Comparison of ENCODE assay signal across 10 cellular contexts in the genomic region with DNA sequence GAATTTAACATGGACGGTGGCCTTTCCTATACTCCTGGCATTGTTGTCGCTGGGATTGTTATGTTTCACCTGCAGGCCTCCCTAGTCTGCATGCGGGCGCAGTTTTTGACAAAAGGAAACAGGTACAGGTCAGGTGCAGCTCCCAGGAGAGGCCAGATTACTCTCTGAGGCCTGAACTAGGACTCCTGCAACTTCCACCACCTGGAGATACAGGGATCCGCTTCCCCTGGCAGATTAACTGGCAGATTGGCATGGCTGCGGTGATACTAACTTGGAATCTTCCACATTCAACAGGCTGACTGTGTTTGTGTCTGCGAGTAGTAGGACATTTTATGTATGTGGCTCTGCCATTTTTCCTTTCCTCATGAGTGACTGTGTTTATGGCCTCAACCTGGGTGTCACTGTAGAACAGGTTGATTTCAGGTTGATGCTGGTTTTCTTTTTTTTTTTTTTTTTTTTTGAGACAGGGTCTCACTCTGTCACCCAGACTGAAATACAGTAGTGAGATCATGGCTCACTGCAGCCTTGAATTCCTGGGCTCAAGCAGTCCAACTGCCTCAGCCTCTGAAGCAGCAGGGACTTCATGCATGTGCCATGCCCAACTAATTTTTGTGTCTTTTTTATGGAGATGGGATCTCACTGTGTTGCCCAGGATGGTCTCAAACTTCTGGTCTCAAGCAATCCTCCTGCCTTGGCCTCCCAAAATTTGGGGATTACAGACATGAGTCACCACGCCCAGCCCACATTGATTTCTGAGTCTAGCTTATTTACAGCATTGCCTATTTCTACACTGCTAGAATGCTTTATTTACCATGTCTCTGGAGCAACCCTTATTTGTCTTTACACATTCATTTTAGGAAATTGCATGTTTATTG. TPM values are rescaled to one million over a fixed set of nuclear protein-coding genes. Genes with fewer than 3 reads are reported as not detected.
DNase-seq lines count a peak whose midpoint lies in the region; ATAC-seq and TF ChIP-seq lines count a peak whose summit lies in the region.
"Had no signal": no experiment of that assay in that cellular context is flagged by ENCODE, and none has a peak within 500 bp of the region (broad histone marks: within the 10 kb centered on the region; RNA-seq: fewer than 3 reads in every experiment).

No MANE protein-coding gene starts in this region.

- H3K4me3 Mint-ChIP-seq in CD8-positive, alpha-beta memory T cell: peak overlapping the region; percentile 89 to 99 (median 98)
- peak overlapping the region; percentile 95 for H3K4me3 Mint-ChIP-seq in activated CD4-positive, alpha-beta memory T cell treated with anti-CD3 and anti-CD28 coated beads, Interleukin-2, amount 10 ng/mL, durations not matched to agents 7 days and 5 days
- peak overlapping the region; percentile 88 to 100 (median 98) for H3K4me3 Mint-ChIP-seq in naive thymus-derived CD4-positive, alpha-beta T cell

- no peak for ATAC-seq in naive thymus-derived CD4-positive, alpha-beta T cell
- no peak for ATAC-seq in GM21367 (IDR thresholded peaks at IDR 0.05; ENCODE audit: unreplicated experiment)

- POLR2A ChIA-PET in CD8-positive, alpha-beta memory T cell (lab: Charles Lee): interaction anchor here (0.7 kb wide), 1 partner anchor 533 kb away, joined by 6 read pairs; no protein-coding TSS in a partner anchor
- POLR2A ChIA-PET in HEK293 (lab: Yijun Ruan, JAX): interaction anchor here (0.7 kb wide), 1 partner anchor 188 kb away, joined by 3 read pairs; no protein-coding TSS in a partner anchor
- POLR2A ChIA-PET in activated CD4-positive, alpha-beta memory T cell treated with anti-CD3 and anti-CD28 coated beads, Interleukin-2, amount 10 ng/mL, durations not matched to agents 7 days and 5 days (lab: Charles Lee): interaction anchor here (1.5 kb wide), 1 partner anchor 12 kb away, joined by 5 read pairs; no protein-coding TSS in a partner anchor
- POLR2A ChIA-PET in naive thymus-derived CD4-positive, alpha-beta T cell (lab: Charles Lee): no interaction called here

- no peaks in the 10 kb centered on the region for H3K27me3 ChIP-seq in CD8-positive, alpha-beta memory T cell (ENCODE audit: insufficient read depth, low read length, poor library complexity, severe bottlenecking)
- no peaks in the 10 kb centered on the region for H3K27me3 ChIP-seq in naive thymus-derived CD4-positive, alpha-beta T cell (ENCODE audit: control insufficient read depth in 2 of 2, insufficient read depth in 2 of 2, low read length in 2 of 2)

- peaks cover 34 to 46% (median 45%) of the 10 kb centered on the region in 3 donors for H3K4me1 Mint-ChIP-seq in CD8-positive, alpha-beta memory T cell
- H3K4me1 Mint-ChIP-seq in activated CD4-positive, alpha-beta memory T cell treated with anti-CD3 and anti-CD28 coated beads, Interleukin-2, amount 10 ng/mL, durations not matched to agents 7 days and 5 days: peaks cover 40% of the 10 kb centered on the region
- H3K4me1 Mint-ChIP-seq in naive thymus-derived CD4-positive, alpha-beta T cell: peaks cover 26 to 46% (median 40%) of the 10 kb centered on the region in 7 donors

- intact Hi-C loops in naive thymus-derived CD4-positive, alpha-beta T cell (cut with micrococcal nuclease): loop anchor here (1.0 to 10.0 kb wide), 5 partner anchors 182 to 2002 kb away; a partner anchor contains a TSS

- peak overlapping the region in 7 of 8 donors; percentile 64 to 98 (median 85) for H3K27ac Mint-ChIP-seq in CD8-positive, alpha-beta memory T cell
- peak overlapping the region; percentile 16 for H3K27ac Mint-ChIP-seq in activated CD4-positive, alpha-beta memory T cell treated with anti-CD3 and anti-CD28 coated beads, Interleukin-2, amount 10 ng/mL, durations not matched to agents 7 days and 5 days
- peak overlapping the region; percentile 3 to 99 (median 91) for H3K27ac Mint-ChIP-seq in naive thymus-derived CD4-positive, alpha-beta T cell

- peaks cover 11% of the 10 kb centered on the region for H3K4me1 ChIP-seq in CD8-positive, alpha-beta memory T cell (ENCODE audit: insufficient read depth, low read length)
- no peaks in the 10 kb centered on the region for H3K4me1 ChIP-seq in HEK293 (ENCODE audit: control insufficient read depth, insufficient read depth, low read length)
- no peaks in the 10 kb centered on the region for H3K4me1 ChIP-seq in naive thymus-derived CD4-positive, alpha-beta T cell (ENCODE audit: control insufficient read depth in 2 of 2, insufficient read depth in 2 of 2, low read length in 2 of 2)

- peaks cover 4 to 8% (median 4%) of the 10 kb centered on the region in 3 donors for H3K36me3 Mint-ChIP-seq in CD8-positive, alpha-beta memory T cell
- peaks cover 21% of the 10 kb centered on the region for H3K36me3 Mint-ChIP-seq in activated CD4-positive, alpha-beta memory T cell treated with anti-CD3 and anti-CD28 coated beads, Interleukin-2, amount 10 ng/mL, durations not matched to agents 7 days and 5 days (ENCODE audit: low read depth)
- peaks cover 0 to 19% (median 0%) of the 10 kb centered on the region in 5 donors for H3K36me3 Mint-ChIP-seq in naive thymus-derived CD4-positive, alpha-beta T cell

- H3K9me3 Mint-ChIP-seq in CD8-positive, alpha-beta memory T cell: no peaks in the 10 kb centered on the region
- no peaks in the 10 kb centered on the region for H3K9me3 Mint-ChIP-seq in activated CD4-positive, alpha-beta memory T cell treated with anti-CD3 and anti-CD28 coated beads, Interleukin-2, amount 10 ng/mL, durations not matched to agents 7 days and 5 days
- peaks cover 0 to 7% (median 2%) of the 10 kb centered on the region in 11 donors for H3K9me3 Mint-ChIP-seq in naive thymus-derived CD4-positive, alpha-beta T cell

- peaks cover 0 to 2% of the 10 kb centered on the region in 2 donors for H3K27me3 Mint-ChIP-seq in CD8-positive, alpha-beta memory T cell
- peaks cover 2% of the 10 kb centered on the region for H3K27me3 Mint-ChIP-seq in activated CD4-positive, alpha-beta memory T cell treated with anti-CD3 and anti-CD28 coated beads, Interleukin-2, amount 10 ng/mL, durations not matched to agents 7 days and 5 days
- H3K27me3 Mint-ChIP-seq in naive thymus-derived CD4-positive, alpha-beta T cell: no peaks in the 10 kb centered on the region

- H3K36me3 ChIP-seq in CD8-positive, alpha-beta memory T cell (ENCODE audit: insufficient read depth, low read length): no peaks in the 10 kb centered on the region
- H3K36me3 ChIP-seq in HEK293 (ENCODE audit: control insufficient read depth in 2 of 2, insufficient read depth in 1 of 2, low read length in 2 of 2): peaks cover 0 to 5% of the 10 kb centered on the region in 2 experiments; a peak in 1 of 3 replicates
- no peaks in the 10 kb centered on the region for H3K36me3 ChIP-seq in naive thymus-derived CD4-positive, alpha-beta T cell (ENCODE audit: control insufficient read depth in 2 of 3, insufficient read depth in 3 of 3, low read length in 3 of 3)

- no peak overlapping the region for H3K4me3 ChIP-seq in CD8-positive, alpha-beta memory T cell (ENCODE audit: low read length)
- H3K4me3 ChIP-seq in HEK293 (ENCODE audit: low read depth, low read length): no peak overlapping the region
- H3K4me3 ChIP-seq in naive thymus-derived CD4-positive, alpha-beta T cell (ENCODE audit: low read length): no peak overlapping the region

- H3K27ac ChIP-seq in CD8-positive, alpha-beta memory T cell (ENCODE audit: low read depth, low read length): peak overlapping the region; percentile 74
- H3K27ac ChIP-seq in HEK293 (ENCODE audit: extremely low read depth, low read depth, low read length): no peak overlapping the region
- H3K27ac ChIP-seq in naive thymus-derived CD4-positive, alpha-beta T cell (ENCODE audit: low read depth, low read length): peak overlapping the region; percentile 41

- TF ChIP-seq CTCF in HEK293 (tag by site-specific recombination; IDR thresholded peaks at IDR 0.05): no peak

- DNase-seq in CD8-positive, alpha-beta memory T cell: no peak
- no peak for DNase-seq in activated CD4-positive, alpha-beta memory T cell treated with anti-CD3 and anti-CD28 coated beads, Interleukin-2, amount 10 ng/mL, durations not matched to agents 7 days and 5 days
- no peak for DNase-seq in naive thymus-derived CD4-positive, alpha-beta T cell
- DNase-seq in AML-193 (lab: John Stamatoyannopoulos, UW) (no peak), NCI-H774 (lab: John Stamatoyannopoulos, UW) (no peak)
- DNase-seq: amygdala, NCI-H2081 had no signal

- CTCF ChIA-PET in CD8-positive, alpha-beta memory T cell (lab: Charles Lee): no interaction called here
- CTCF ChIA-PET in HEK293 (lab: Yijun Ruan, JAX): interaction anchor here (0.7 to 4.8 kb wide), 3 partner anchors 14 to 71 kb away, joined by 3 to 28 read pairs (median 3); no protein-coding TSS in a partner anchor
- CTCF ChIA-PET in activated CD4-positive, alpha-beta memory T cell treated with anti-CD3 and anti-CD28 coated beads, Interleukin-2, amount 10 ng/mL, durations not matched to agents 7 days and 5 days (lab: Charles Lee): interaction anchor here (0.6 kb wide), 1 partner anchor 70 kb away, joined by 3 read pairs; no protein-coding TSS in a partner anchor
- CTCF ChIA-PET in naive thymus-derived CD4-positive, alpha-beta T cell (lab: Charles Lee): no interaction called here

- no peaks in the 10 kb centered on the region for H3K9me3 ChIP-seq in CD8-positive, alpha-beta memory T cell (ENCODE audit: low read length)
- H3K9me3 ChIP-seq in HEK293 (ENCODE audit: control insufficient read depth, insufficient read depth, low read depth, low read length): no peaks in the 10 kb centered on the region
- no peaks in the 10 kb centered on the region for H3K9me3 ChIP-seq in naive thymus-derived CD4-positive, alpha-beta T cell (ENCODE audit: control insufficient read depth in 2 of 3, low read length in 3 of 3)

TF ChIP-seq in HEK293, 187 proteins besides CTCF, POLR2A, EP300 and RAD21 (continues in another document):
- no peak for TF ChIP-seq OVOL3 (tag by site-specific recombination; IDR thresholded peaks at IDR 0.05)
- peak; percentile 73 for TF ChIP-seq ZNF121 (tag by site-specific recombination; IDR thresholded peaks at IDR 0.05)

RNA-seq across cellular contexts. Expression of a gene that starts 1.7 kb away (rescaled TPM):
- total RNA-seq in CD8-positive, alpha-beta memory T cell: 10 to 100 TPM; 18.7 to 21.4 TPM
- 63.1 TPM for polyA plus RNA-seq in CD8-positive, alpha-beta memory T cell
- 10 to 100 TPM; 52.3 to 53.8 TPM for total RNA-seq in activated CD4-positive, alpha-beta memory T cell treated with anti-CD3 and anti-CD28 coated beads, Interleukin-2, amount 10 ng/mL, durations not matched to agents 7 days and 5 days
- total RNA-seq in naive thymus-derived CD4-positive, alpha-beta T cell: 10 to 100 TPM; 12.0 to 50.3 (median 19.0) TPM
- polyA plus RNA-seq in naive thymus-derived CD4-positive, alpha-beta T cell: 10 to 100 TPM; 14.6 to 25.8 TPM

RNA-seq across cellular contexts. Expression of a gene that starts 27.6 kb away (rescaled TPM):
- total RNA-seq in CD8-positive, alpha-beta memory T cell: not detected
- not detected for polyA plus RNA-seq in CD8-positive, alpha-beta memory T cell
- total RNA-seq in activated CD4-positive, alpha-beta memory T cell treated with anti-CD3 and anti-CD28 coated beads, Interleukin-2, amount 10 ng/mL, durations not matched to agents 7 days and 5 days: not detected
- not detected for total RNA-seq in naive thymus-derived CD4-positive, alpha-beta T cell
- not detected for polyA plus RNA-seq in naive thymus-derived CD4-positive, alpha-beta T cell
- total RNA-seq: Daoy had no signal

Comparison
In these comparisons a context has a peak if more than half of its experiments do, and no peak if none do; other contexts are left out.
1. H3K27ac Mint-ChIP-seq: peak in every context shown above with its lines; median percentile 91 in naive thymus-derived CD4-positive, alpha-beta T cell; 85 in CD8-positive, alpha-beta memory T cell; 16 in activated CD4-positive, alpha-beta memory T cell treated with anti-CD3 and anti-CD28 coated beads, Interleukin-2, amount 10 ng/mL, durations not matched to agents 7 days and 5 days.
2. CTCF ChIA-PET loops: an anchor here in HEK293 (0.7 to 4.8 kb wide) and activated CD4-positive, alpha-beta memory T cell treated with anti-CD3 and anti-CD28 coated beads, Interleukin-2, amount 10 ng/mL, durations not matched to agents 7 days and 5 days (0.6 kb wide); none called in CD8-positive, alpha-beta memory T cell and naive thymus-derived CD4-positive, alpha-beta T cell.